ENCODE assay signal across 1 cellular context in the genomic region with DNA sequence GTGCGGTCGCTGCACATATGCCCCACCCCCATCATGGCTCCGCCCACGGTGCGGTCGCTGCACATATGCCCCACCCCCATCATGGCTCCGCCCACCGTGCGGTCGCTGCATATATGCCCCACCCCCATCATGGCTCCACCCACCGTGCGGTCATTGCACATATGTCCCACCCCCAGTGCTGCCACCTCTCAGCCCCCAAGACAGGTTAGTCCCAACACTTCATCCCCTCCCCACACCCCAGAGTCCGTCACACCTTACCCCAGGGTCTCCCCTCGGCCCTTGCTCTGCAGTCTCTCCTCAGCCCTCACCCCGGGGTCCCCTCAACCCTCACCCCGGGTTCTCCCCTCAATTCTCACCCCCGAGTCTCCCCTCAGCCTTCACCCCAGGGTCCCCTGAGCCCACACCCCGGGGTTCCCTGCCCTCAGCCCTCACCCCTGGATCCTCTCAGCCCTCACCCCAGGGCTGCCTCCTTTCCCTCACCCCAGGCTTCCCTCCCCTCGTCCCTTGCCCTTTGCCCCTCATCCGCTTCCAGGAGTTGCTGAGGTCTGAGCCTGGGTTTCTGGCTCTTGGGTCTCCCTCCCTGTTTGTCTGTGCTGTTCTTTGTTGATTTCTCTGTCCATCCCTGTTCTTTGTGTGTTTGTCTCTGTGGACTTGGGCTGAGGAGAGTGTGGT.
TF ChIP-seq lines count a peak whose summit lies in the region.

No MANE protein-coding gene starts in this region.

TF ChIP-seq in GM23338, 12 proteins besides CTCF, POLR2A, EP300 and RAD21 (continued from another document):
- TF ChIP-seq, protein P1, sequence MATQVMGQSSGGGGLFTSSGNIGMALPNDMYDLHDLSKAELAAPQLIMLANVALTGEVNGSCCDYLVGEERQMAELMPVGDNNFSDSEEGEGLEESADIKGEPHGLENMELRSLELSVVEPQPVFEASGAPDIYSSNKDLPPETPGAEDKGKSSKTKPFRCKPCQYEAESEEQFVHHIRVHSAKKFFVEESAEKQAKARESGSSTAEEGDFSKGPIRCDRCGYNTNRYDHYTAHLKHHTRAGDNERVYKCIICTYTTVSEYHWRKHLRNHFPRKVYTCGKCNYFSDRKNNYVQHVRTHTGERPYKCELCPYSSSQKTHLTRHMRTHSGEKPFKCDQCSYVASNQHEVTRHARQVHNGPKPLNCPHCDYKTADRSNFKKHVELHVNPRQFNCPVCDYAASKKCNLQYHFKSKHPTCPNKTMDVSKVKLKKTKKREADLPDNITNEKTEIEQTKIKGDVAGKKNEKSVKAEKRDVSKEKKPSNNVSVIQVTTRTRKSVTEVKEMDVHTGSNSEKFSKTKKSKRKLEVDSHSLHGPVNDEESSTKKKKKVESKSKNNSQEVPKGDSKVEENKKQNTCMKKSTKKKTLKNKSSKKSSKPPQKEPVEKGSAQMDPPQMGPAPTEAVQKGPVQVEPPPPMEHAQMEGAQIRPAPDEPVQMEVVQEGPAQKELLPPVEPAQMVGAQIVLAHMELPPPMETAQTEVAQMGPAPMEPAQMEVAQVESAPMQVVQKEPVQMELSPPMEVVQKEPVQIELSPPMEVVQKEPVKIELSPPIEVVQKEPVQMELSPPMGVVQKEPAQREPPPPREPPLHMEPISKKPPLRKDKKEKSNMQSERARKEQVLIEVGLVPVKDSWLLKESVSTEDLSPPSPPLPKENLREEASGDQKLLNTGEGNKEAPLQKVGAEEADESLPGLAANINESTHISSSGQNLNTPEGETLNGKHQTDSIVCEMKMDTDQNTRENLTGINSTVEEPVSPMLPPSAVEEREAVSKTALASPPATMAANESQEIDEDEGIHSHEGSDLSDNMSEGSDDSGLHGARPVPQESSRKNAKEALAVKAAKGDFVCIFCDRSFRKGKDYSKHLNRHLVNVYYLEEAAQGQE (IDR thresholded peaks at IDR 0.05; ENCODE audit: unreplicated experiment) = no peak
TF ChIP-seq in GM23338: peak in this region for 0.
